10 cellular contexts compared by ENCODE assay signal in the genomic region with DNA sequence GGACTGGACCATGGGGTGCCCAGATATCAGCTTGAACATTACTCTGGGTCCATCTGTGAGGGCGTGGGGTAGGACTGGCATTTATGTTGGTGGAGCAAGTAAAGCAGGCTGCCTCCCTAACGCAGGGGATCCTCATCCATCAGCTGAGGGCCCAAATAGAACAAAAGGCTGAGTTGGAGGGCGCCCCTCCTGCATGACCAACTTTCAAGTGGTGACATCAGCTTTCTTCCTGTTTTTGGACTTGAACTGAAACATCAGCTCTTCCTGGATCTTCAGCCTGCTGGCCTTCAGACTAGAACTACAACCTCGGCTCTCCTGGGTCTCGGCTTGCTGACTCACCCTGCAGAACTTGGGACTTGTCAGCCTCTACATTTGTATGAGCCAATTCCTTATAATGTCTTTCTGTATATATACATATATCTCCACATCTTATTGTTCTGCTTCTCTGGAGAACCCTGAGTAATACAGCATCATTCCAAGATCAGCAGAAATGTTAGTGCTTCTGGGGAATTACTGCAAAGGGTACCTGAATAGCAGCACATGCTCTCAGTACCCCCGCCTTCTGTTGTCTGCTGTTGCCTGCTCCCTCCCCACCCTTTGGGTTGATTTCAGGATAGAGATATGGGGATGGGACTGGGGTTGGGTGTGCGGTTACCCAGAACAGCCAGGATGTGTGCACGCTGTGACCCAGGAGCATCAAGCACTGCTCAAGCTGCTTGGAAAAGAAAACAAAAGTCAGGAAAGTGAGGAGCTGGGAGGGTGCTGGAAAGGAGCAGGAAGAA. TPM values are rescaled to one million over a fixed set of nuclear protein-coding genes. Genes with fewer than 3 reads are reported as not detected.
DNase-seq lines count a peak whose midpoint lies in the region; TF ChIP-seq lines count a peak whose summit lies in the region.
"Had no signal": no experiment of that assay in that cellular context is flagged by ENCODE, and none has a peak within 500 bp of the region (broad histone marks: within the 10 kb centered on the region; RNA-seq: fewer than 3 reads in every experiment).

No MANE protein-coding gene starts in this region.

- no peaks in the 10 kb centered on the region for H3K9me3 Mint-ChIP-seq in H9
- no peaks in the 10 kb centered on the region for H3K9me3 Mint-ChIP-seq in dendritic cell treated with granulocyte-macrophage colony-stimulating factor and Interleukin-4, amounts not matched to agents 40 ng/mL and 50 ng/mL, for 4 days

- H2AFZ ChIP-seq in H9 (ENCODE audit: low read length) (no peak overlapping the region), osteoblast (ENCODE audit: low read length) (no peak overlapping the region)

- no peak overlapping the region for H3K4me3 Mint-ChIP-seq in H9
- peak overlapping the region; percentile 39 for H3K4me3 Mint-ChIP-seq in dendritic cell treated with granulocyte-macrophage colony-stimulating factor and Interleukin-4, amounts not matched to agents 40 ng/mL and 50 ng/mL, for 4 days

- no peaks in the 10 kb centered on the region for H3K4me1 ChIP-seq in H9 (ENCODE audit: insufficient read depth, low read length)
- H3K4me1 ChIP-seq in osteoblast (ENCODE audit: insufficient read depth, low read length) = peaks cover 29% of the 10 kb centered on the region
- H3K4me1 ChIP-seq: HAP-1 had no signal

- no peak overlapping the region for H2BK12ac ChIP-seq in H9 (ENCODE audit: insufficient read length, low read depth, low read length)

- TF ChIP-seq CTCF in H9 (conservative IDR thresholded peaks at IDR 0.05) = no peak
- TF ChIP-seq CTCF in osteoblast (IDR thresholded peaks at IDR 0.05; ENCODE audit: extremely low read depth, low read depth, low read length) = no peak

- H3K23me2 ChIP-seq in H9 (ENCODE audit: insufficient read length, low read depth, low read length, poor library complexity, severe bottlenecking) = no peaks in the 10 kb centered on the region

- H4K8ac ChIP-seq in H9 (replicated peaks; ENCODE audit: insufficient read length, low read depth, low read length) = no peak overlapping the region

- H2BK15ac ChIP-seq in H9 (ENCODE audit: low read depth, low read length) = no peak overlapping the region

- H4K91ac ChIP-seq in H9 (ENCODE audit: insufficient read length, low read depth, low read length) = no peak overlapping the region

- H3K4me2 ChIP-seq in H9 (ENCODE audit: insufficient read depth, insufficient read length, low read length) (no peak overlapping the region), osteoblast (ENCODE audit: insufficient read depth, low read length) (no peak overlapping the region)

- no peak overlapping the region for H2AK5ac ChIP-seq in H9 (ENCODE audit: insufficient read length, low read length)

- no peak overlapping the region for H2BK120ac ChIP-seq in H9 (ENCODE audit: low read depth, low read length, poor library complexity, severe bottlenecking)

- no peak overlapping the region for H3K4me3 ChIP-seq in osteoblast (ENCODE audit: insufficient read depth, low read length)
- H3K4me3 ChIP-seq: HAP-1 had no signal

- H3T11ph ChIP-seq in H9 (ENCODE audit: low read length) = no peak overlapping the region

- no peak overlapping the region for H3K23ac ChIP-seq in H9 (ENCODE audit: insufficient read length, low read depth, low read length)

- no peaks in the 10 kb centered on the region for H3K36me3 Mint-ChIP-seq in H9 (ENCODE audit: insufficient read depth in 1 of 3, low read depth in 3 of 3)
- peaks cover 53% of the 10 kb centered on the region for H3K36me3 Mint-ChIP-seq in dendritic cell treated with granulocyte-macrophage colony-stimulating factor and Interleukin-4, amounts not matched to agents 40 ng/mL and 50 ng/mL, for 4 days (ENCODE audit: low read depth)

- no peak for DNase-seq in H9
- peak; percentile 81 for DNase-seq in OCI-M1 (lab: John Stamatoyannopoulos, UW)
- peak; percentile 62 for DNase-seq in osteoblast (ENCODE audit: insufficient read length, low spot score, missing footprints)
- DNase-seq in activated CD4-positive, CD25-positive, alpha-beta regulatory T cell (lab: John Stamatoyannopoulos, UW) = no peak
- no peak for DNase-seq in NCI-H187 (lab: John Stamatoyannopoulos, UW)
- no peak for DNase-seq in NCI-H748 (lab: John Stamatoyannopoulos, UW; ENCODE audit: unreplicated experiment)
- DNase-seq: activated effector memory CD4-positive, alpha-beta T cell treated with Interleukin-2 at 50 U/mL for 16 hours had no signal

- no peak overlapping the region for H3K4ac ChIP-seq in H9 (ENCODE audit: low read depth, low read length)

- H3K18ac ChIP-seq in H9 (ENCODE audit: insufficient read length, low read depth, low read length) = no peak overlapping the region

- H4K5ac ChIP-seq in H9 (ENCODE audit: insufficient read length, low read depth, low read length) = no peak overlapping the region

- no peaks in the 10 kb centered on the region for H3K9me3 ChIP-seq in H9 (ENCODE audit: control insufficient read depth, low read depth, low read length)
- no peaks in the 10 kb centered on the region for H3K9me3 ChIP-seq in osteoblast (ENCODE audit: low read depth, low read length)
- H3K9me3 ChIP-seq: HAP-1 had no signal

- H3K27ac Mint-ChIP-seq in H9 = peak overlapping the region in 2 of 3 experiments; percentile 18 to 45; a peak in 3 of 7 replicates
- peak overlapping the region; percentile 94 for H3K27ac Mint-ChIP-seq in dendritic cell treated with granulocyte-macrophage colony-stimulating factor and Interleukin-4, amounts not matched to agents 40 ng/mL and 50 ng/mL, for 4 days

- no peak overlapping the region for H2BK5ac ChIP-seq in H9 (ENCODE audit: insufficient read length, low read length)

- no peak overlapping the region for H2BK20ac ChIP-seq in H9 (ENCODE audit: low read depth, low read length, poor library complexity, severe bottlenecking)

- intact Hi-C loops in dendritic cell treated with granulocyte-macrophage colony-stimulating factor and Interleukin-4, amounts not matched to agents 40 ng/mL and 50 ng/mL, for 4 days (cut with micrococcal nuclease) = loop anchor here (2.0 kb wide), 1 partner anchor 15 kb away; no protein-coding TSS in a partner anchor

- H3K4me1 Mint-ChIP-seq in H9 = peaks cover 5% of the 10 kb centered on the region in 2 experiments
- peaks cover 94% of the 10 kb centered on the region for H3K4me1 Mint-ChIP-seq in dendritic cell treated with granulocyte-macrophage colony-stimulating factor and Interleukin-4, amounts not matched to agents 40 ng/mL and 50 ng/mL, for 4 days (ENCODE audit: low read depth)

- H3K79me2 ChIP-seq in H9 (ENCODE audit: insufficient read depth, low read length) = no peaks in the 10 kb centered on the region
- H3K79me2 ChIP-seq in osteoblast (ENCODE audit: insufficient read depth, low read length) = peaks cover 5% of the 10 kb centered on the region

- H3K27ac ChIP-seq in H9 (ENCODE audit: insufficient read length, low read depth, low read length) (no peak overlapping the region), osteoblast (ENCODE audit: low read depth, low read length) (peak overlapping the region; percentile 61)
- H3K27ac ChIP-seq: foreskin keratinocyte had no signal

- H3K56ac ChIP-seq in H9 (ENCODE audit: insufficient read length, low read depth, low read length) = no peak overlapping the region

- H3K27me3 ChIP-seq in H9 (ENCODE audit: insufficient read depth, low read length) (no peaks in the 10 kb centered on the region), osteoblast (ENCODE audit: insufficient read depth, low read length) (no peaks in the 10 kb centered on the region)
- H3K27me3 ChIP-seq: foreskin keratinocyte had no signal

- no CpG with 5 or more reads among the region's 8 CpGs for WGBS in H9 (ENCODE audit: extremely low coverage, insufficient read length, low lambda C conversion rate)

- peaks cover 5% of the 10 kb centered on the region for H3K36me3 ChIP-seq in osteoblast (ENCODE audit: insufficient read depth, low read length)
- H3K36me3 ChIP-seq: HAP-1 had no signal

- no peak overlapping the region for H3K9ac ChIP-seq in H9 (ENCODE audit: extremely low read depth, insufficient read length, low read length)

- H3K79me1 ChIP-seq in H9 (ENCODE audit: insufficient read depth, low read depth, low read length, poor library complexity, severe bottlenecking) = no peaks in the 10 kb centered on the region

- H4K20me1 ChIP-seq in H9 (ENCODE audit: control insufficient read depth, insufficient read depth, insufficient read length) (no peaks in the 10 kb centered on the region), osteoblast (ENCODE audit: insufficient read depth, low read length) (no peaks in the 10 kb centered on the region)

- no peaks in the 10 kb centered on the region; the same call in 1 of the 2 replicates for H3K27me3 Mint-ChIP-seq in H9 (ENCODE audit: low read depth)
- H3K27me3 Mint-ChIP-seq in dendritic cell treated with granulocyte-macrophage colony-stimulating factor and Interleukin-4, amounts not matched to agents 40 ng/mL and 50 ng/mL, for 4 days = no peaks in the 10 kb centered on the region

- no peak overlapping the region for H3K14ac ChIP-seq in H9 (ENCODE audit: insufficient read depth, low read length)

RNA-seq across cellular contexts. Expression of a gene that starts 20.0 kb away (rescaled TPM):
- total RNA-seq in H9 (2021) (30.1 and 33.9 TPM in 2 replicates), osteoblast (55.0 and 56.0 TPM in 2 replicates)

RNA-seq across cellular contexts. Expression of a gene that starts 20.2 kb away (rescaled TPM):
- 67.6 and 71.9 TPM in 2 replicates for total RNA-seq in H9 (2021)
- 111 and 126 TPM in 2 replicates for total RNA-seq in osteoblast

RNA-seq across cellular contexts. Expression of a gene that starts 37.2 kb away (rescaled TPM):
- total RNA-seq in H9 (2021) (212 and 220 TPM in 2 replicates), osteoblast (139 and 163 TPM in 2 replicates)

RNA-seq across cellular contexts. Expression of a gene that starts 59.5 kb away (rescaled TPM):
- total RNA-seq in H9 (2021) (215 and 218 TPM in 2 replicates), osteoblast (42.7 and 44.2 TPM in 2 replicates)

Comparison
In these comparisons a context has a peak if more than half of its experiments do, and no peak if none do; other contexts are left out.
1. DNase-seq: peak in OCI-M1 (single experiment) and osteoblast (single experiment); none in H9 (single experiment), activated CD4-positive, CD25-positive, alpha-beta regulatory T cell (0 of 4), NCI-H187 (0 of 2) and NCI-H748 (single experiment).